Comparison of ENCODE assay signal across 9 cellular contexts in genomic region chrX:54920610-54921426, GRCh38. TPM values are rescaled to one million over a fixed set of nuclear protein-coding genes. Genes with fewer than 3 reads are reported as not detected.
DNase-seq lines count a peak whose midpoint lies in the region; ATAC-seq, FAIRE-seq and TF ChIP-seq lines count a peak whose summit lies in the region.
"Had no signal": no experiment of that assay in that cellular context is flagged by ENCODE, and none has a peak within 500 bp of the region (broad histone marks: within the 10 kb centered on the region; RNA-seq: fewer than 3 reads in every experiment).

TRO (plus strand) TSS chrX:54920824; CDS start chrX:54922247, 1,423 bp downstream.

- no peaks in the 10 kb centered on the region for H3K36me3 ChIP-seq in body of pancreas (replicated peaks in 1 of 2; ENCODE audit: insufficient read depth in 1 of 2, low read depth in 2 of 2)
- no peaks in the 10 kb centered on the region for H3K36me3 ChIP-seq in kidney (ENCODE audit: control insufficient read depth in 1 of 2, insufficient read depth in 2 of 2, low read length in 2 of 2)

- H3K4me1 Mint-ChIP-seq in activated CD4-positive, alpha-beta T cell treated with anti-CD3 and anti-CD28 coated beads, Interleukin-2, amount 10 ng/mL, durations not matched to agents 7 days and 5 days: peaks cover 19% of the 10 kb centered on the region

- CTCF ChIA-PET in activated CD4-positive, alpha-beta T cell treated with anti-CD3 and anti-CD28 coated beads, Interleukin-2, amount 10 ng/mL, durations not matched to agents 7 days and 5 days (lab: Charles Lee): no interaction called here

- no peaks in the 10 kb centered on the region for H3K36me3 Mint-ChIP-seq in activated CD4-positive, alpha-beta T cell treated with anti-CD3 and anti-CD28 coated beads, Interleukin-2, amount 10 ng/mL, durations not matched to agents 7 days and 5 days (ENCODE audit: low read depth)

- no peak for ATAC-seq in body of pancreas
- no peak for ATAC-seq in esophagus mucosa

- TF ChIP-seq POLR2A in body of pancreas (IDR thresholded peaks at IDR 0.05): no peak

- POLR2A ChIA-PET in activated CD4-positive, alpha-beta T cell treated with anti-CD3 and anti-CD28 coated beads, Interleukin-2, amount 10 ng/mL, durations not matched to agents 7 days and 5 days (lab: Charles Lee): no interaction called here

- H3K27ac Mint-ChIP-seq in activated CD4-positive, alpha-beta T cell treated with anti-CD3 and anti-CD28 coated beads, Interleukin-2, amount 10 ng/mL, durations not matched to agents 7 days and 5 days: peak within 1 kb of the TSS; percentile 77

- H3K4me1 ChIP-seq in body of pancreas (no peaks in the 10 kb centered on the region), kidney (ENCODE audit: control insufficient read depth in 1 of 2, insufficient read depth in 1 of 2, low read depth in 1 of 2, low read length in 2 of 2) (peaks cover 0 to 4% of the 10 kb centered on the region in 2 donors)

- TF ChIP-seq CTCF in body of pancreas (IDR thresholded peaks at IDR 0.05) (no peak), kidney (IDR thresholded peaks at IDR 0.05; ENCODE audit: borderline replicate concordance, extremely low read depth, insufficient read depth) (no peak)

- H3K9ac ChIP-seq in kidney (ENCODE audit: low read length in 2 of 2): peak within 1 kb of the TSS; percentile 32 to 77

- H3K9me3 Mint-ChIP-seq in activated CD4-positive, alpha-beta T cell treated with anti-CD3 and anti-CD28 coated beads, Interleukin-2, amount 10 ng/mL, durations not matched to agents 7 days and 5 days: no peaks in the 10 kb centered on the region

- no peaks in the 10 kb centered on the region for H3K27me3 ChIP-seq in body of pancreas

- H3K4me3 Mint-ChIP-seq in activated CD4-positive, alpha-beta T cell treated with anti-CD3 and anti-CD28 coated beads, Interleukin-2, amount 10 ng/mL, durations not matched to agents 7 days and 5 days: peak within 1 kb of the TSS; percentile 79

- WGBS in body of pancreas, 2 donors: 0 to 2% methylated on average over 29 of the region's 29 CpGs

- no peak for FAIRE-seq in kidney (lab: Jason Lieb, UNC)
- FAIRE-seq: G401.6 had no signal

- no peak for DNase-seq in activated CD4-positive, alpha-beta T cell treated with anti-CD3 and anti-CD28 coated beads, Interleukin-2, amount 10 ng/mL, durations not matched to agents 7 days and 5 days
- no peak for DNase-seq in activated CD4-positive, alpha-beta T cell treated with anti-CD3 and anti-CD28 coated beads, Interleukin-2, amount 50 U/mL, for 1 hour
- DNase-seq in NCI-H1694 treated with DMSO at 0.1 percent for 48 hours (lab: John Stamatoyannopoulos, UW): peak; percentile 44
- no peak for DNase-seq in body of pancreas
- no peak for DNase-seq in kidney
- peak; percentile 25 for DNase-seq in stimulated activated CD8-positive, alpha-beta memory T cell treated with anti-CD3 and anti-CD28 coated beads, Interleukin-4, amount 100 ng/mL, for 48 hours
- DNase-seq in HuH-7 (ENCODE audit: low spot score): no peak

- H3K27me3 Mint-ChIP-seq in activated CD4-positive, alpha-beta T cell treated with anti-CD3 and anti-CD28 coated beads, Interleukin-2, amount 10 ng/mL, durations not matched to agents 7 days and 5 days: peaks cover 8% of the 10 kb centered on the region

- H3K4me3 ChIP-seq in body of pancreas (peak within 1 kb of the TSS in 1 of 2 donors; percentile 20), kidney (ENCODE audit: low read length in 2 of 2) (peak within 1 kb of the TSS; percentile 70 to 72)

- intact Hi-C loops in body of pancreas (cut with DNase I) (no loop called here), kidney (cut with DNase I) (no loop called here)

- H3K9me3 ChIP-seq in body of pancreas (no peaks in the 10 kb centered on the region), kidney (ENCODE audit: control insufficient read depth in 1 of 2, low read length in 2 of 2) (no peaks in the 10 kb centered on the region)

- peak within 1 kb of the TSS in 1 of 4 donors; percentile 32 for H3K27ac ChIP-seq in body of pancreas
- no peak within 1 kb of the TSS for H3K27ac ChIP-seq in kidney (ENCODE audit: low read depth in 2 of 2, low read length in 2 of 2)

RNA-seq across cellular contexts. Expression of gene TRO, which starts in this region (rescaled TPM):
- under 1 TPM; 0.54 to 0.74 TPM for total RNA-seq in activated CD4-positive, alpha-beta T cell treated with anti-CD3 and anti-CD28 coated beads, Interleukin-2, amount 10 ng/mL, durations not matched to agents 7 days and 5 days
- 10 to 100 TPM; 24.1 to 28.0 TPM for total RNA-seq in body of pancreas
- 11.6 TPM for total RNA-seq in kidney
- polyA plus RNA-seq in kidney (ENCODE audit: insufficient read depth, low read depth, low replicate concordance): 17.0 TPM
- 2.7 TPM for total RNA-seq in esophagus mucosa

Comparison
In these comparisons a context has a peak if more than half of its experiments do, and no peak if none do; other contexts are left out.
1. DNase-seq: peak in NCI-H1694 treated with DMSO at 0.1 percent for 48 hours (single experiment) and stimulated activated CD8-positive, alpha-beta memory T cell treated with anti-CD3 and anti-CD28 coated beads, Interleukin-4, amount 100 ng/mL, for 48 hours (single experiment); none in activated CD4-positive, alpha-beta T cell treated with anti-CD3 and anti-CD28 coated beads, Interleukin-2, amount 10 ng/mL, durations not matched to agents 7 days and 5 days (single experiment), activated CD4-positive, alpha-beta T cell treated with anti-CD3 and anti-CD28 coated beads, Interleukin-2, amount 50 U/mL, for 1 hour (single experiment), body of pancreas (0 of 4), kidney (single experiment) and HuH-7 (single experiment).